Comparison of ENCODE assay signal across 13 cellular contexts in the genomic region with DNA sequence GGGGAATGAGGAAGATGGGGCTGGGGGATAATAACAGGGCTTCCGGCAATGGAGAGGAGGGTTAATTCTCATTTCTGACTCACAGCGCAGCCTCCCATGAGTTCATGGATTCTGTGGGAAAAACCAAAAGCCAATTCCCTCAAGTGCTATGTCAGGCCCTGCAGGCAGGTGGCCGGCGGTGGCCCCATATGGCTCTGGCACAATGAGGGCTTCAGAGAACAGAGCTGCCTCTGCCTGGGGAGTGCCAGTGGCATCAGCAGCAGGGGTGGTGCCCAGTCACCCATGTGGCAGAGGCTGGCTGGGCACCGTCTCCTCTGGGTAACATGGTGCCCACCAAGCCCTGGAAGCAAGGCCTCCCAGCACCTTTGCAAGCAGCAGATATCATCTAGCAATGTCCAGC.
A peak's percentile ranks its signal among the peaks of the same experiment; 100 is the strongest.
DNase-seq lines count a peak whose midpoint lies in the region; ATAC-seq and TF ChIP-seq lines count a peak whose summit lies in the region.
"Had no signal": no experiment of that assay in that cellular context is flagged by ENCODE, and none has a peak within 500 bp of the region (broad histone marks: within the 10 kb centered on the region; RNA-seq: fewer than 3 reads in every experiment).

No MANE protein-coding gene starts in this region.

- no peak overlapping the region for H3K4me3 Mint-ChIP-seq in Caco-2 (ENCODE audit: unreplicated experiment)
- H3K4me3 Mint-ChIP-seq in activated T-helper 1 cell treated with anti-CD3 and anti-CD28 coated beads, Interleukin-12 subunit alpha, Interleukin-12 subunit beta, Interleukin-2, Interleukin-4 antibody, amounts not matched to agents 30 ng/mL and 10 ng/mL and 1 ng/mL, durations not matched to agents 14 hours and 24 hours and 36 hours, result no peak overlapping the region
- H3K4me3 Mint-ChIP-seq: CD4-positive, alpha-beta memory T cell had no signal

- H3K4ac ChIP-seq in mesenchymal stem cell (ENCODE audit: low read depth in 1 of 2, low read length in 2 of 2), result peak overlapping the region in 1 of 2 experiments; percentile 45

- intact Hi-C loops in Caco-2 (cut with micrococcal nuclease; ENCODE audit: unreplicated experiment) (loop anchor here (1.0 to 10.0 kb wide), 7 partner anchors 61 to 670 kb away; a partner anchor contains a TSS), mammary epithelial cell (cut with micrococcal nuclease) (loop anchor here (2.0 to 10.0 kb wide), 2 partner anchors 172 to 550 kb away; no protein-coding TSS in a partner anchor)
- intact Hi-C loops in activated T-helper 1 cell treated with anti-CD3 and anti-CD28 coated beads, Interleukin-12 subunit alpha, Interleukin-12 subunit beta, Interleukin-2, Interleukin-4 antibody, amounts not matched to agents 30 ng/mL and 10 ng/mL and 1 ng/mL, durations not matched to agents 14 hours and 24 hours and 36 hours (cut with micrococcal nuclease), result no loop called here

- in situ Hi-C loops in mammary epithelial cell (cut with MboI; ENCODE audit: low sequenced_read_pairs in 2 of 2), result loop anchor here (5.0 to 10.0 kb wide), 3 partner anchors 60 to 240 kb away; no protein-coding TSS in a partner anchor

- H3K27ac Mint-ChIP-seq in Caco-2 (ENCODE audit: unreplicated experiment), result no peak overlapping the region
- no peak overlapping the region for H3K27ac Mint-ChIP-seq in activated T-helper 1 cell treated with anti-CD3 and anti-CD28 coated beads, Interleukin-12 subunit alpha, Interleukin-12 subunit beta, Interleukin-2, Interleukin-4 antibody, amounts not matched to agents 30 ng/mL and 10 ng/mL and 1 ng/mL, durations not matched to agents 14 hours and 24 hours and 36 hours

- no peaks in the 10 kb centered on the region for H4K20me1 ChIP-seq in Karpas-422 (ENCODE audit: insufficient read depth, low read depth, low read length)
- H4K20me1 ChIP-seq in mammary epithelial cell (ENCODE audit: insufficient read depth, low read length), result no peaks in the 10 kb centered on the region

- H2AFZ ChIP-seq in Karpas-422 (ENCODE audit: low read length) (no peak overlapping the region), mammary epithelial cell (ENCODE audit: low read depth, low read length) (no peak overlapping the region), mesenchymal stem cell (ENCODE audit: low read depth, low read length) (no peak overlapping the region)

- H2BK15ac ChIP-seq in mesenchymal stem cell (ENCODE audit: low read depth, poor library complexity, severe bottlenecking), result peak overlapping the region; percentile 29

- H3K79me2 ChIP-seq in Karpas-422 (ENCODE audit: low read length) (no peaks in the 10 kb centered on the region), mammary epithelial cell (ENCODE audit: insufficient read depth, low read length) (no peaks in the 10 kb centered on the region)

- no TSS peak for BruUV-seq in Caco-2 (replicated peaks; lab: Mats Ljungman, UMichigan)
- no TSS peak for BruUV-seq in mammary epithelial cell (replicated peaks; lab: Mats Ljungman, UMichigan)

- H3K23ac ChIP-seq in mesenchymal stem cell (ENCODE audit: low read length in 2 of 2), result no peak overlapping the region

- no peaks in the 10 kb centered on the region for H3K36me3 Mint-ChIP-seq in Caco-2 (ENCODE audit: insufficient read depth, unreplicated experiment)
- H3K36me3 Mint-ChIP-seq in activated T-helper 1 cell treated with anti-CD3 and anti-CD28 coated beads, Interleukin-12 subunit alpha, Interleukin-12 subunit beta, Interleukin-2, Interleukin-4 antibody, amounts not matched to agents 30 ng/mL and 10 ng/mL and 1 ng/mL, durations not matched to agents 14 hours and 24 hours and 36 hours (ENCODE audit: low read depth), result no peaks in the 10 kb centered on the region

- no peak overlapping the region for H2AK5ac ChIP-seq in mesenchymal stem cell (ENCODE audit: low read length, severe bottlenecking)

- no peak overlapping the region for H2BK5ac ChIP-seq in mesenchymal stem cell (ENCODE audit: low read depth, low read length, poor library complexity, severe bottlenecking)

- peak overlapping the region; percentile 84 for H4K91ac ChIP-seq in mesenchymal stem cell (ENCODE audit: low read length)

- H3K4me3 ChIP-seq in Caco-2 (ENCODE audit: low read depth, low read length) (no peak overlapping the region), Karpas-422 (ENCODE audit: low read length) (no peak overlapping the region), mammary epithelial cell (replicated peaks in 1 of 3; ENCODE audit: insufficient read depth in 1 of 3, low read depth in 2 of 3, low read length in 3 of 3) (no peak overlapping the region), mesenchymal stem cell (ENCODE audit: insufficient read depth in 1 of 2, low read depth in 1 of 2, low read length in 2 of 2) (no peak overlapping the region)
- H3K4me3 ChIP-seq: K562 had no signal

- WGBS in mammary epithelial cell (ENCODE audit: low coverage, missing lambda C conversion rate), result 78% methylated on average over 5 of the region's 5 CpGs
- WGBS in mesenchymal stem cell, result 93% methylated on average over 5 of the region's 5 CpGs

- no peak overlapping the region for H3K4me2 ChIP-seq in Karpas-422 (ENCODE audit: low read depth, low read length, poor library complexity, severe bottlenecking)
- H3K4me2 ChIP-seq in mammary epithelial cell (ENCODE audit: insufficient read depth, low read depth, low read length), result no peak overlapping the region
- H3K4me2 ChIP-seq in mesenchymal stem cell (ENCODE audit: low read length, poor library complexity, severe bottlenecking), result no peak overlapping the region

- no peak overlapping the region for H3K9ac ChIP-seq in Karpas-422 (ENCODE audit: low read length)
- H3K9ac ChIP-seq in mammary epithelial cell (ENCODE audit: insufficient read depth, low read length), result no peak overlapping the region
- H3K9ac ChIP-seq in mesenchymal stem cell (ENCODE audit: low read length), result peak overlapping the region; percentile 90

- H3K4me1 Mint-ChIP-seq in Caco-2 (ENCODE audit: low read depth, unreplicated experiment), result no peaks in the 10 kb centered on the region
- H3K4me1 Mint-ChIP-seq in activated T-helper 1 cell treated with anti-CD3 and anti-CD28 coated beads, Interleukin-12 subunit alpha, Interleukin-12 subunit beta, Interleukin-2, Interleukin-4 antibody, amounts not matched to agents 30 ng/mL and 10 ng/mL and 1 ng/mL, durations not matched to agents 14 hours and 24 hours and 36 hours (ENCODE audit: low read depth), result peaks cover 28% of the 10 kb centered on the region

- H4K8ac ChIP-seq in mesenchymal stem cell (ENCODE audit: low read length), result no peak overlapping the region

- H3K79me1 ChIP-seq in mesenchymal stem cell (replicated peaks; ENCODE audit: low read length, poor library complexity, severe bottlenecking), result no peaks in the 10 kb centered on the region

- H3K18ac ChIP-seq in mesenchymal stem cell (ENCODE audit: low read depth in 1 of 2, low read length in 2 of 2), result peak overlapping the region; percentile 16 to 50

- POLR2A ChIA-PET in Caco-2 (lab: Charles Lee), result interaction anchor here (0.5 kb wide), 1 partner anchor 59 kb away, joined by 5 read pairs; no protein-coding TSS in a partner anchor

- H3K27me3 Mint-ChIP-seq in Caco-2 (ENCODE audit: insufficient read depth, unreplicated experiment), result no peaks in the 10 kb centered on the region
- peaks cover 5% of the 10 kb centered on the region for H3K27me3 Mint-ChIP-seq in activated T-helper 1 cell treated with anti-CD3 and anti-CD28 coated beads, Interleukin-12 subunit alpha, Interleukin-12 subunit beta, Interleukin-2, Interleukin-4 antibody, amounts not matched to agents 30 ng/mL and 10 ng/mL and 1 ng/mL, durations not matched to agents 14 hours and 24 hours and 36 hours (ENCODE audit: insufficient read depth)
- H3K27me3 Mint-ChIP-seq: CD4-positive, alpha-beta memory T cell had no signal

- ATAC-seq in HG03280 (IDR thresholded peaks at IDR 0.05; ENCODE audit: unreplicated experiment), result no peak
- ATAC-seq: K562 had no signal

- H3K27me3 ChIP-seq in Caco-2 (replicated peaks; ENCODE audit: control insufficient read depth, insufficient read depth, low read length) (no peaks in the 10 kb centered on the region), Karpas-422 (ENCODE audit: low read length) (no peaks in the 10 kb centered on the region), mammary epithelial cell (ENCODE audit: insufficient read depth, low read length) (no peaks in the 10 kb centered on the region), mesenchymal stem cell (ENCODE audit: control insufficient read depth in 1 of 2, insufficient read depth in 1 of 2, low read length in 2 of 2) (no peaks in the 10 kb centered on the region)

- no peaks in the 10 kb centered on the region for H3K9me2 ChIP-seq in Karpas-422 (replicated peaks; ENCODE audit: insufficient read depth, low read length)

- no peaks in the 10 kb centered on the region for H3K9me3 Mint-ChIP-seq in Caco-2 (ENCODE audit: unreplicated experiment)
- H3K9me3 Mint-ChIP-seq in activated T-helper 1 cell treated with anti-CD3 and anti-CD28 coated beads, Interleukin-12 subunit alpha, Interleukin-12 subunit beta, Interleukin-2, Interleukin-4 antibody, amounts not matched to agents 30 ng/mL and 10 ng/mL and 1 ng/mL, durations not matched to agents 14 hours and 24 hours and 36 hours, result no peaks in the 10 kb centered on the region

- H3K36me3 ChIP-seq in Caco-2 (ENCODE audit: control insufficient read depth, insufficient read depth, low read length) (no peaks in the 10 kb centered on the region), Karpas-422 (ENCODE audit: insufficient read depth, low read length) (no peaks in the 10 kb centered on the region), mammary epithelial cell (ENCODE audit: insufficient read depth, low read length) (no peaks in the 10 kb centered on the region), mesenchymal stem cell (ENCODE audit: control insufficient read depth in 1 of 2, insufficient read depth in 2 of 2, low read depth in 1 of 2, low read length in 2 of 2) (no peaks in the 10 kb centered on the region)

- H3K4me1 ChIP-seq in Caco-2 (peaks cover 5% of the 10 kb centered on the region; the same call in 1 of the 2 replicates), Karpas-422 (ENCODE audit: low read length) (0 out of 2 replicates have a peak, but pooled peaks cover 4% of the 10 kb centered on the region), mammary epithelial cell (ENCODE audit: insufficient read depth, low read length) (peaks cover 45% of the 10 kb centered on the region), mesenchymal stem cell (ENCODE audit: control insufficient read depth, insufficient read depth, low read depth, low read length) (peaks cover 13% of the 10 kb centered on the region)

- H2BK120ac ChIP-seq in mesenchymal stem cell (ENCODE audit: low read depth, low read length), result no peak overlapping the region

- TF ChIP-seq CTCF in Caco-2 (IDR thresholded peaks at IDR 0.05; ENCODE audit: insufficient read depth in 1 of 2, low read depth in 1 of 2, low read length in 1 of 2, severe bottlenecking in 1 of 2, unreplicated experiment in 1 of 2) (peak; percentile 33 to 40), mammary epithelial cell (conservative IDR thresholded peaks at IDR 0.05 in 1 of 2, IDR thresholded peaks at IDR 0.05 in 1 of 2; ENCODE audit: extremely low read depth in 1 of 2, insufficient read depth in 1 of 2, low read depth in 1 of 2, low read length in 2 of 2) (peak; percentile 9 to 23)

- no peak overlapping the region for H3K27ac ChIP-seq in Karpas-422 (ENCODE audit: low read length)
- H3K27ac ChIP-seq in mammary epithelial cell (ENCODE audit: insufficient read depth, low read depth, low read length), result no peak overlapping the region
- H3K27ac ChIP-seq in mesenchymal stem cell (ENCODE audit: low read length, poor library complexity, severe bottlenecking), result no peak overlapping the region

- CTCF ChIA-PET in Caco-2 (lab: Charles Lee) (interaction anchor here (0.6 to 1.8 kb wide), 4 partner anchors 61 to 240 kb away, joined by 3 to 10 read pairs (median 3); no protein-coding TSS in a partner anchor), mammary epithelial cell (lab: Charles Lee; ENCODE audit: low non-redundant PET) (interaction anchor here (0.6 kb wide), 1 partner anchor 60 kb away, joined by 13 read pairs; no protein-coding TSS in a partner anchor)

- dilution Hi-C loops in mammary epithelial cell (cut with HindIII; ENCODE audit: low sequenced_read_pairs), result no loop called here

- no peak overlapping the region for H3K14ac ChIP-seq in mesenchymal stem cell (ENCODE audit: low read length in 2 of 2)

- no peaks in the 10 kb centered on the region for H3K9me3 ChIP-seq in Caco-2
- H3K9me3 ChIP-seq in Karpas-422 (ENCODE audit: low read length), result no peaks in the 10 kb centered on the region
- no peaks in the 10 kb centered on the region for H3K9me3 ChIP-seq in mammary epithelial cell (replicated peaks; ENCODE audit: insufficient read depth, low read length)
- H3K9me3 ChIP-seq in mesenchymal stem cell (ENCODE audit: control insufficient read depth, low read length), result no peaks in the 10 kb centered on the region

- DNase-seq in Caco-2 (peak; percentile 15 to 22), Karpas-422 (peak; percentile 31), mammary epithelial cell (no peak), mesenchymal stem cell (no peak), KG1 (lab: John Stamatoyannopoulos, UW) (no peak), DMS79 (lab: John Stamatoyannopoulos, UW) (no peak)
- DNase-seq in activated T-helper 1 cell treated with anti-CD3 and anti-CD28 coated beads, Interleukin-12 subunit alpha, Interleukin-12 subunit beta, Interleukin-2, Interleukin-4 antibody, amounts not matched to agents 30 ng/mL and 10 ng/mL and 1 ng/mL, durations not matched to agents 14 hours and 24 hours and 36 hours (ENCODE audit: low spot score), result no peak
- DNase-seq: activated T-cell treated with anti-CD3 and anti-CD28 coated beads for 4 hours; CD4-positive, alpha-beta memory T cell; effector CD4-positive, alpha-beta T cell; NCI-H1436 treated with DMSO at 0.1 percent for 48 hours had no signal

- peak overlapping the region in 1 of 2 experiments; percentile 97 for H2BK12ac ChIP-seq in mesenchymal stem cell (ENCODE audit: low read length in 2 of 2)

Comparison
In these comparisons a context has a peak if more than half of its experiments do, and no peak if none do; other contexts are left out.
1. DNase-seq: peak in Caco-2 (2 of 2) and Karpas-422 (single experiment); none in mammary epithelial cell (single experiment), mesenchymal stem cell (single experiment), KG1 (single experiment), DMS79 (single experiment) and activated T-helper 1 cell treated with anti-CD3 and anti-CD28 coated beads, Interleukin-12 subunit alpha, Interleukin-12 subunit beta, Interleukin-2, Interleukin-4 antibody, amounts not matched to agents 30 ng/mL and 10 ng/mL and 1 ng/mL, durations not matched to agents 14 hours and 24 hours and 36 hours (single experiment).